22 cellular contexts compared by ENCODE assay signal in the genomic region with DNA sequence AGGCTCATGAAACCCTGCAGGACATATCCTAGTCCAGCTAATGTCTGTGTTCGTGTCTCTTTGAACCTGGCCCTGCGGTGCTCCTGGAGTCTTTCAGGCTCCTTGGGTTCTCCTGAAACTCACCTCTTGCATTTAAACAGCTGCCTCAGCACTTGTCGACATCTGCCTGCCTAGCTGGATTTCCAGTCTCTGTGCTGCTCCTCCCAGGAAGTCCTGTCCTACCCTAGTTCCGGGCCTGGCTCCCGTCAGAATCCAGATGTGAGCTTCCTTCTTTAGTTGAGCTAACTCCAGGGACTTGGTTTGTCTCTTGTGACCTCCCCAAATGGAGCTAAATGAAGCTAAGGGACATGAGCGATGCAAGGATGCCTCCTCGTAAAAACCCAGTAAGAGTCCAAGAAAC.
"Had no signal": no experiment of that assay in that cellular context is flagged by ENCODE, and none has a peak within 500 bp of the region (broad histone marks: within the 10 kb centered on the region; RNA-seq: fewer than 3 reads in every experiment).

No MANE protein-coding gene starts in this region.

- H3K4me1 ChIP-seq: colonic mucosa, esophagus squamous epithelium, gastroesophageal sphincter, left lung, pancreas, prostate gland, stomach, transverse colon had no signal

- H3K36me3 ChIP-seq: colonic mucosa, esophagus squamous epithelium, gastroesophageal sphincter, left lung, pancreas, prostate gland, stomach, thoracic aorta, transverse colon had no signal

- ATAC-seq: gastroesophageal sphincter; left lung; natural killer cell treated with Interleukin-12 subunit alpha and Interleukin-12 subunit beta and Interleukin-15 and Interleukin-18, amount 100 ng/mL, for 72 hours; pancreas had no signal

- DNase-seq: colonic mucosa; dermis blood vessel endothelial cell; esophagus squamous epithelium; foreskin fibroblast; hippocampal formation; kidney glomerular epithelial cell; left lung; mesenchymal stem cell; midbrain; occipital lobe; pancreas; small intestine; stimulated activated CD4-positive, alpha-beta T cell treated with anti-CD3 and anti-CD28 coated beads, Interleukin-12 subunit alpha, Interleukin-12 subunit beta, amount 100 ng/mL, for 4 hours; stimulated activated naive CD4-positive, alpha-beta T cell; stomach; substantia nigra; transverse colon had no signal

- H3K9me3 ChIP-seq: colonic mucosa, esophagus squamous epithelium, left lung, pancreas, prostate gland, stomach, thoracic aorta, transverse colon had no signal

- H3K27ac ChIP-seq: colonic mucosa, esophagus squamous epithelium, gastroesophageal sphincter, left lung, pancreas, prostate gland, stomach, thoracic aorta, transverse colon had no signal

- H3K4me3 ChIP-seq: colonic mucosa, esophagus squamous epithelium, gastroesophageal sphincter, left lung, lung, pancreas, prostate gland, stomach, thoracic aorta, transverse colon had no signal

- H3K27me3 ChIP-seq: colonic mucosa, pancreas, transverse colon had no signal

- FAIRE-seq: pancreas, small intestine had no signal
